ENCODE assay signal across 19 cellular contexts in the genomic region with DNA sequence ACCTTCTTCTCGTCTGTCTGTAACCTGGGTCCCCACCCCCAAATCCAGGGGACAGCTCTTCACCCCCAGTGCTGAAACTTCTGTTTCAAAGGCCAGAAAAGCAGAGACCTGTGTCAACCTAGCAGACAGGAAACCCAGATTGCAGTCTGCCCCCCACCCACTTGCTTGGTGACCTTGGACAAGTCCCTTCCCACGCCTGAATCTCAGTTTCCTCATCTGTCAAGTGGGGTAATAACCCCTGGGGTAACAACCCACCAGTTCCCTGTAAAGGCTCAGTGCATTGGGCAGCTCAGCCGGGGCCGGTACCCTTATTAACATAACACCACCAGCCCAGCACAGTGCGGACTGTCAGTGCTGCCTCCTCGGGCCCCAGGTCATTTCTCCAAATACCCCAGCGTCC. TPM values are rescaled to one million over a fixed set of nuclear protein-coding genes. Genes with fewer than 3 reads are reported as not detected.
A peak's percentile ranks its signal among the peaks of the same experiment; 100 is the strongest.
DNase-seq lines count a peak whose midpoint lies in the region; ATAC-seq and TF ChIP-seq lines count a peak whose summit lies in the region.
"Had no signal": no experiment of that assay in that cellular context is flagged by ENCODE, and none has a peak within 500 bp of the region (broad histone marks: within the 10 kb centered on the region; RNA-seq: fewer than 3 reads in every experiment).

No MANE protein-coding gene starts in this region.

- no peak overlapping the region for H3K27ac Mint-ChIP-seq in CD8-positive, alpha-beta T cell
- peak overlapping the region; percentile 67 for H3K27ac Mint-ChIP-seq in neural crest cell (ENCODE audit: unreplicated experiment)

- H3K36me3 Mint-ChIP-seq in CD8-positive, alpha-beta T cell: no peaks in the 10 kb centered on the region
- no peaks in the 10 kb centered on the region for H3K36me3 Mint-ChIP-seq in neural crest cell (ENCODE audit: low read depth)

- H3K27ac ChIP-seq in CD8-positive, alpha-beta T cell (ENCODE audit: low read depth, low read length): no peak overlapping the region
- H3K27ac ChIP-seq in HUES64 (ENCODE audit: low read depth, low read length) (no peak overlapping the region), dorsolateral prefrontal cortex (peak overlapping the region in 14 of 59 donors; percentile 17 to 81 (median 58)), A673 (ENCODE audit: low read depth, low read length, poor library complexity, severe bottlenecking) (no peak overlapping the region)
- H3K27ac ChIP-seq: pancreas had no signal

- H3K9me3 Mint-ChIP-seq in CD8-positive, alpha-beta T cell: no peaks in the 10 kb centered on the region
- H3K9me3 Mint-ChIP-seq in neural crest cell: no peaks in the 10 kb centered on the region
- H3K9me3 Mint-ChIP-seq: activated T-cell treated with anti-CD3 and anti-CD28 coated beads, Interleukin-2, amount 50 U/mL, for 4 hours had no signal

- no peak for TF ChIP-seq CTCF in CD8-positive, alpha-beta T cell (IDR thresholded peaks at IDR 0.05)
- no peak for TF ChIP-seq CTCF in dorsolateral prefrontal cortex (IDR thresholded peaks at IDR 0.05 in 54 of 56, conservative IDR thresholded peaks at IDR 0.05 in 2 of 56; ENCODE audit: low read depth in 1 of 56, partially characterized antibody in 56 of 56)
- no peak for TF ChIP-seq CTCF in neural crest cell (conservative IDR thresholded peaks at IDR 0.05)
- TF ChIP-seq CTCF in A673 (conservative IDR thresholded peaks at IDR 0.05; ENCODE audit: low read depth, low read length): no peak

- intact Hi-C loops in CD8-positive, alpha-beta T cell (cut with DNase I, micrococcal nuclease): no loop called here
- intact Hi-C loops in dorsolateral prefrontal cortex (cut with DNase I) (no loop called here), A673 (cut with micrococcal nuclease; ENCODE audit: unreplicated experiment) (no loop called here)

- no peak for ATAC-seq in CD8-positive, alpha-beta T cell
- ATAC-seq: pancreas; stimulated activated naive CD8-positive, alpha-beta T cell treated with anti-CD3 and anti-CD28 coated beads, Interleukin-15, Interleukin-2, amounts not matched to agents 100 U/mL and 50 U/mL, for 24 hours had no signal

- H3K9ac ChIP-seq in HUES64 (ENCODE audit: low read depth, low read length): no peak overlapping the region

- peaks cover 19% of the 10 kb centered on the region for H3K4me1 Mint-ChIP-seq in CD8-positive, alpha-beta T cell (ENCODE audit: low read depth)
- peaks cover 18% of the 10 kb centered on the region for H3K4me1 Mint-ChIP-seq in neural crest cell

- CTCF ChIA-PET in CD8-positive, alpha-beta T cell (lab: Charles Lee): interaction anchor here (0.6 to 1.0 kb wide), 2 partner anchors 24 to 175 kb away, joined by 3 to 5 read pairs; a partner anchor contains a TSS
- CTCF ChIA-PET in A673 (lab: Charles Lee): no interaction called here

- no peak overlapping the region for H3K4me3 ChIP-seq in CD8-positive, alpha-beta T cell (ENCODE audit: low read depth, low read length)
- H3K4me3 ChIP-seq in HUES64 (ENCODE audit: low read length): peak overlapping the region; percentile 53; the same call in 1 of the 2 replicates
- H3K4me3 ChIP-seq in dorsolateral prefrontal cortex: peak overlapping the region in 58 of 59 donors; percentile 30 to 74 (median 58)
- no peak overlapping the region for H3K4me3 ChIP-seq in A673 (ENCODE audit: low read depth, low read length, poor library complexity, severe bottlenecking)
- H3K4me3 ChIP-seq: pancreas had no signal

- H3K36me3 ChIP-seq in CD8-positive, alpha-beta T cell (ENCODE audit: insufficient read depth, low read length): no peaks in the 10 kb centered on the region
- no peaks in the 10 kb centered on the region for H3K36me3 ChIP-seq in HUES64 (ENCODE audit: insufficient read depth, low read length)
- H3K36me3 ChIP-seq in A673 (ENCODE audit: insufficient read depth, low read length, poor library complexity, severe bottlenecking): no peaks in the 10 kb centered on the region
- H3K36me3 ChIP-seq: pancreas had no signal

- H3K27me3 Mint-ChIP-seq in CD8-positive, alpha-beta T cell (ENCODE audit: low read depth): peaks cover 18% of the 10 kb centered on the region
- H3K27me3 Mint-ChIP-seq in neural crest cell (ENCODE audit: low read depth): peaks cover 29% of the 10 kb centered on the region

- 59% methylated on average over 7 of the region's 7 CpGs for WGBS in HUES64

- H3K4me1 ChIP-seq in CD8-positive, alpha-beta T cell (ENCODE audit: insufficient read depth, low read length): peaks cover 7% of the 10 kb centered on the region
- H3K4me1 ChIP-seq in HUES64 (ENCODE audit: insufficient read depth, low read length) (peaks cover 4% of the 10 kb centered on the region; the same call in 1 of the 2 replicates), A673 (ENCODE audit: insufficient read depth, low read length, poor library complexity, severe bottlenecking) (no peaks in the 10 kb centered on the region)
- H3K4me1 ChIP-seq: pancreas had no signal

- no peaks in the 10 kb centered on the region for H3K9me3 ChIP-seq in CD8-positive, alpha-beta T cell (ENCODE audit: low read length)
- H3K9me3 ChIP-seq in HUES64 (ENCODE audit: insufficient read depth, low read depth, low read length) (no peaks in the 10 kb centered on the region), A673 (ENCODE audit: low read depth, low read length, poor library complexity, severe bottlenecking) (no peaks in the 10 kb centered on the region)
- H3K9me3 ChIP-seq: pancreas had no signal

- BruUV-seq in A673 (replicated peaks; lab: Mats Ljungman, UMichigan): no TSS peak

- no peak for DNase-seq in CD8-positive, alpha-beta T cell
- DNase-seq in dorsolateral prefrontal cortex (no peak), neural crest cell (ENCODE audit: low read depth, low spot score) (no peak), A673 (ENCODE audit: low spot score) (no peak), GM03348 (ENCODE audit: low spot score) (no peak)
- DNase-seq in stimulated activated CD4-positive, alpha-beta T cell treated with anti-CD3 and anti-CD28 coated beads, Interleukin-15, amount 100 ng/mL, for 24 hours: no peak
- DNase-seq: activated naive CD4-positive, alpha-beta T cell treated with Interleukin-2 at 50 U/mL for 16 hours; activated T-cell treated with anti-CD3 and anti-CD28 coated beads, Interleukin-2, amount 50 U/mL, for 4 hours; DMS153; GOT3; MV-4-11; NCI-H524; SHP77; stimulated activated CD4-positive, alpha-beta T cell treated with anti-CD3 and anti-CD28 coated beads, Interleukin-12 subunit alpha, Interleukin-12 subunit beta, amount 100 ng/mL, for 4 hours; stimulated activated naive CD8-positive, alpha-beta T cell treated with anti-CD3 and anti-CD28 coated beads, Interleukin-15, Interleukin-2, amounts not matched to agents 100 U/mL and 50 U/mL, for 24 hours; SW 1271 had no signal

- peak overlapping the region; percentile 32 for H3K4me3 Mint-ChIP-seq in CD8-positive, alpha-beta T cell
- peak overlapping the region; percentile 69 for H3K4me3 Mint-ChIP-seq in neural crest cell
- H3K4me3 Mint-ChIP-seq: dendritic cell treated with granulocyte-macrophage colony-stimulating factor and Interleukin-4, amounts not matched to agents 40 ng/mL and 50 ng/mL, for 4 days had no signal

- POLR2A ChIA-PET in CD8-positive, alpha-beta T cell (lab: Charles Lee): no interaction called here
- POLR2A ChIA-PET in A673 (lab: Charles Lee; ENCODE audit: low non-redundant PET): no interaction called here

- H3K27me3 ChIP-seq in CD8-positive, alpha-beta T cell (ENCODE audit: insufficient read depth, low read length): peaks cover 3% of the 10 kb centered on the region
- H3K27me3 ChIP-seq in HUES64 (ENCODE audit: insufficient read depth, low read length) (peaks cover 14% of the 10 kb centered on the region), dorsolateral prefrontal cortex (peaks cover 0 to 7% (median 0%) of the 10 kb centered on the region in 45 donors), A673 (replicated peaks; ENCODE audit: insufficient read depth, low read depth, low read length, poor library complexity) (peaks cover 23% of the 10 kb centered on the region)
- H3K27me3 ChIP-seq: pancreas had no signal

RNA-seq across cellular contexts. Expression of a gene that starts 1.3 kb away (rescaled TPM):
- 1 to 10 TPM; 2.3 to 2.7 TPM for total RNA-seq in CD8-positive, alpha-beta T cell
- polyA plus RNA-seq in HUES64 (2013, experiment 1 of 2): 3.3 TPM
- 5.5 TPM for polyA plus RNA-seq in HUES64 (2013, experiment 2 of 2)
- 100 to 1,000 TPM in 119 of 120 experiments, 10 to 100 TPM in 1; 84.6 to 437 (median 284) TPM for total RNA-seq in dorsolateral prefrontal cortex
- 12.1 and 14.1 TPM in 2 replicates for total RNA-seq in neural crest cell
- 0.62 and 1.1 TPM in 2 replicates for total RNA-seq in A673 (2021)

RNA-seq across cellular contexts. Expression of a gene that starts 24.1 kb away (rescaled TPM):
- total RNA-seq in CD8-positive, alpha-beta T cell: under 1 TPM; 0.19 to 0.25 TPM
- polyA plus RNA-seq in HUES64 (2013, experiment 1 of 2): 2.0 TPM
- 1.5 TPM for polyA plus RNA-seq in HUES64 (2013, experiment 2 of 2)
- total RNA-seq in dorsolateral prefrontal cortex: 10 to 100 TPM in 9 of 120 experiments, 1 to 10 TPM in 111; 2.0 to 15.0 (median 4.4) TPM
- total RNA-seq in neural crest cell: 1.9 and 2.3 TPM in 2 replicates
- 0.85 and 0.95 TPM in 2 replicates for total RNA-seq in A673 (2021)

RNA-seq across cellular contexts. Expression of a gene that starts 24.2 kb away (rescaled TPM):
- 10 to 100 TPM; 63.8 to 69.9 TPM for total RNA-seq in CD8-positive, alpha-beta T cell
- polyA plus RNA-seq in HUES64 (2013, experiment 1 of 2): 19.7 TPM
- polyA plus RNA-seq in HUES64 (2013, experiment 2 of 2): 23.0 TPM
- total RNA-seq in dorsolateral prefrontal cortex (100 to 1,000 TPM in 1 of 120 experiments, 10 to 100 TPM in 119; 37.7 to 113 (median 67.3) TPM), neural crest cell (21.9 and 26.0 TPM in 2 replicates), A673 (2021) (31.2 and 35.1 TPM in 2 replicates)

RNA-seq across cellular contexts. Expression of a gene that starts 51.6 kb away (rescaled TPM):
- 10 to 100 TPM; 43.6 to 48.3 TPM for total RNA-seq in CD8-positive, alpha-beta T cell
- polyA plus RNA-seq in HUES64 (2013, experiment 1 of 2): 22.1 TPM
- 21.0 TPM for polyA plus RNA-seq in HUES64 (2013, experiment 2 of 2)
- 10 to 100 TPM; 13.3 to 28.5 (median 17.9) TPM for total RNA-seq in dorsolateral prefrontal cortex
- total RNA-seq in neural crest cell: 33.4 and 35.2 TPM in 2 replicates
- total RNA-seq in A673 (2021): 31.4 and 37.1 TPM in 2 replicates

Comparison
In these comparisons a context has a peak if more than half of its experiments do, and no peak if none do; other contexts are left out.
1. H3K4me3 ChIP-seq: peak in HUES64 (single experiment) and dorsolateral prefrontal cortex (58 of 59); none in CD8-positive, alpha-beta T cell (single experiment) and A673 (single experiment).